Comparison of ENCODE assay signal across 1 cellular context in the genomic region with DNA sequence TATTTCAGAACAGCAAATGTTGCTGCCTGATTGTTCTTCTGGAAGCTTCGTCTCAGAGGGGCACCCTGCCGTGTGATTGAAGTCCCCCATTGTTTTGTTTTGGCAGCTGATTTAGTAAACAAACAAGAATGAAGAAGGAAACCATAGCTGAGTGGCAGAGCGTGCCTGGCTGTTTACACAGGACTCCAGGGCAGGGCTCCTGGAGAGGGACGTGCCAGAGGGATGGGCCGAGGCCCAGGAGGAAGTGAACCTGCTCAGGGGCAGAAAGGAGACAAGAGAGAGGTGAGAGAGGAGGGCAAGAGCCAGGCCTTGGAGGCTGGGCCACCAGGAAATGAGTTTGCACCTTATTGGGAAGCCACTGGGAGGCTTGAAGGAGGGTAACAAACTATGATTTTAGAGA.
TF ChIP-seq lines count a peak whose summit lies in the region.

No MANE protein-coding gene starts in this region.

TF ChIP-seq in HepG2, 621 proteins besides CTCF, POLR2A, EP300 and RAD21 (continued from another document):
- TF ChIP-seq, protein P1, sequence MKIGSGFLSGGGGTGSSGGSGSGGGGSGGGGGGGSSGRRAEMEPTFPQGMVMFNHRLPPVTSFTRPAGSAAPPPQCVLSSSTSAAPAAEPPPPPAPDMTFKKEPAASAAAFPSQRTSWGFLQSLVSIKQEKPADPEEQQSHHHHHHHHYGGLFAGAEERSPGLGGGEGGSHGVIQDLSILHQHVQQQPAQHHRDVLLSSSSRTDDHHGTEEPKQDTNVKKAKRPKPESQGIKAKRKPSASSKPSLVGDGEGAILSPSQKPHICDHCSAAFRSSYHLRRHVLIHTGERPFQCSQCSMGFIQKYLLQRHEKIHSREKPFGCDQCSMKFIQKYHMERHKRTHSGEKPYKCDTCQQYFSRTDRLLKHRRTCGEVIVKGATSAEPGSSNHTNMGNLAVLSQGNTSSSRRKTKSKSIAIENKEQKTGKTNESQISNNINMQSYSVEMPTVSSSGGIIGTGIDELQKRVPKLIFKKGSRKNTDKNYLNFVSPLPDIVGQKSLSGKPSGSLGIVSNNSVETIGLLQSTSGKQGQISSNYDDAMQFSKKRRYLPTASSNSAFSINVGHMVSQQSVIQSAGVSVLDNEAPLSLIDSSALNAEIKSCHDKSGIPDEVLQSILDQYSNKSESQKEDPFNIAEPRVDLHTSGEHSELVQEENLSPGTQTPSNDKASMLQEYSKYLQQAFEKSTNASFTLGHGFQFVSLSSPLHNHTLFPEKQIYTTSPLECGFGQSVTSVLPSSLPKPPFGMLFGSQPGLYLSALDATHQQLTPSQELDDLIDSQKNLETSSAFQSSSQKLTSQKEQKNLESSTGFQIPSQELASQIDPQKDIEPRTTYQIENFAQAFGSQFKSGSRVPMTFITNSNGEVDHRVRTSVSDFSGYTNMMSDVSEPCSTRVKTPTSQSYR (CRISPR knock-in tag; IDR thresholded peaks at IDR 0.05; ENCODE audit: borderline replicate concordance), result no peak
- TF ChIP-seq NR2C2 (CRISPR knock-in tag; IDR thresholded peaks at IDR 0.05; ENCODE audit: borderline replicate concordance) (no peak), SIX4 (CRISPR knock-in tag; IDR thresholded peaks at IDR 0.05) (no peak), TBL1XR1 (IDR thresholded peaks at IDR 0.05; ENCODE audit: borderline replicate concordance, low read length, partially characterized antibody) (no peak), DNMT1 (CRISPR knock-in tag; IDR thresholded peaks at IDR 0.05) (no peak), CBX2 (IDR thresholded peaks at IDR 0.05; ENCODE audit: low read depth, low read length) (no peak), CBX2 (CRISPR knock-in tag; IDR thresholded peaks at IDR 0.05; ENCODE audit: low read depth) (no peak), ZNF331 (CRISPR knock-in tag; IDR thresholded peaks at IDR 0.05) (no peak), ZNF747 (CRISPR knock-in tag; IDR thresholded peaks at IDR 0.05; ENCODE audit: borderline replicate concordance) (no peak)
- TF ChIP-seq, protein P2, sequence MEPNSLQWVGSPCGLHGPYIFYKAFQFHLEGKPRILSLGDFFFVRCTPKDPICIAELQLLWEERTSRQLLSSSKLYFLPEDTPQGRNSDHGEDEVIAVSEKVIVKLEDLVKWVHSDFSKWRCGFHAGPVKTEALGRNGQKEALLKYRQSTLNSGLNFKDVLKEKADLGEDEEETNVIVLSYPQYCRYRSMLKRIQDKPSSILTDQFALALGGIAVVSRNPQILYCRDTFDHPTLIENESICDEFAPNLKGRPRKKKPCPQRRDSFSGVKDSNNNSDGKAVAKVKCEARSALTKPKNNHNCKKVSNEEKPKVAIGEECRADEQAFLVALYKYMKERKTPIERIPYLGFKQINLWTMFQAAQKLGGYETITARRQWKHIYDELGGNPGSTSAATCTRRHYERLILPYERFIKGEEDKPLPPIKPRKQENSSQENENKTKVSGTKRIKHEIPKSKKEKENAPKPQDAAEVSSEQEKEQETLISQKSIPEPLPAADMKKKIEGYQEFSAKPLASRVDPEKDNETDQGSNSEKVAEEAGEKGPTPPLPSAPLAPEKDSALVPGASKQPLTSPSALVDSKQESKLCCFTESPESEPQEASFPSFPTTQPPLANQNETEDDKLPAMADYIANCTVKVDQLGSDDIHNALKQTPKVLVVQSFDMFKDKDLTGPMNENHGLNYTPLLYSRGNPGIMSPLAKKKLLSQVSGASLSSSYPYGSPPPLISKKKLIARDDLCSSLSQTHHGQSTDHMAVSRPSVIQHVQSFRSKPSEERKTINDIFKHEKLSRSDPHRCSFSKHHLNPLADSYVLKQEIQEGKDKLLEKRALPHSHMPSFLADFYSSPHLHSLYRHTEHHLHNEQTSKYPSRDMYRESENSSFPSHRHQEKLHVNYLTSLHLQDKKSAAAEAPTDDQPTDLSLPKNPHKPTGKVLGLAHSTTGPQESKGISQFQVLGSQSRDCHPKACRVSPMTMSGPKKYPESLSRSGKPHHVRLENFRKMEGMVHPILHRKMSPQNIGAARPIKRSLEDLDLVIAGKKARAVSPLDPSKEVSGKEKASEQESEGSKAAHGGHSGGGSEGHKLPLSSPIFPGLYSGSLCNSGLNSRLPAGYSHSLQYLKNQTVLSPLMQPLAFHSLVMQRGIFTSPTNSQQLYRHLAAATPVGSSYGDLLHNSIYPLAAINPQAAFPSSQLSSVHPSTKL (CRISPR knock-in tag; IDR thresholded peaks at IDR 0.05), result no peak
